8 cellular contexts compared by ENCODE assay signal in the genomic region with DNA sequence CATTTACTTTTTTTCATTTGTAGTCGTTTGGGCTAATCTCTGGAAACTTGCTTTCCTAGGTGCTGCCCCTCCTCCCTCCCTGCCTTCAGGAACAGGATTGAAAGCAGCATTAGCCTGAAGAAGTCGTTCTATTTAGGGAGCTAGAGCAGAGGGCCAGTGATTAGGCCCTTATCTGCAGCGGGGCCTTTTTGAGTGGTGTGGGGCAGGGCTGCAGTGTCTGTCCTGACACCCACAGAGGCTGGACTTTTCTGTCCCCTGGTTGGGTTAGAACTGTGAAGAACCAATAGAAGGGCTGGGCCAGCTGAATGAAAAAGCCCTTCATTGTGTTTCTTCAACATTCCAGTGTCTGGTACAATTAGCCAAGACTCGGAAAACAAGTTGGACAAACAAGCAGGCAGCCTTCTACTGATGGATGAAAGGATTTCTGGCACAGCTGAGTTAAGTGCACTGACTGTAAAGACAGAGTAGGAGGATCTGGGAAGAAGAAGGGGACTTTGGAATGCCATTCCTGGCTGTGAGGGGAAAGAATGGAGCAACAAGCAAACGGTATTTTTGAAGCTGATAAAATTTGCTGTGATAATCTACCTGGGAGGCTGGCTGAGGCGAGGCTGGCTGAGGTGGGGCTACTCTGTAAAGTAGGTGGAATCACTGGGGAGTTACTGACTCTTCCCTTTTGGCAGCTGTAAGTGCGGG. TPM values are rescaled to one million over a fixed set of nuclear protein-coding genes. Genes with fewer than 3 reads are reported as not detected.
DNase-seq lines count a peak whose midpoint lies in the region; ATAC-seq and TF ChIP-seq lines count a peak whose summit lies in the region.

No MANE protein-coding gene starts in this region.

- 15% methylated on average over 6 of the region's 7 CpGs for WGBS in esophagus muscularis mucosa

- no peak overlapping the region for H3K27ac ChIP-seq in CD8-positive, alpha-beta memory T cell (ENCODE audit: low read depth, low read length)
- H3K27ac ChIP-seq in esophagus muscularis mucosa (replicated peaks in 1 of 4), result peak overlapping the region; percentile 55 to 76 (median 71)

- CTCF ChIA-PET in CD8-positive, alpha-beta memory T cell (lab: Charles Lee), result interaction anchor here (2.0 to 5.1 kb wide), 3 partner anchors 9 to 44 kb away, joined by 5 to 46 read pairs (median 24); partner anchors contain the start of gene MACF1

- no peaks in the 10 kb centered on the region for H3K27me3 ChIP-seq in CD8-positive, alpha-beta memory T cell (ENCODE audit: insufficient read depth, low read length, poor library complexity, severe bottlenecking)
- H3K27me3 ChIP-seq in esophagus muscularis mucosa, result no peaks in the 10 kb centered on the region

- peak overlapping the region; percentile 58 to 96 (median 89) for H3K27ac Mint-ChIP-seq in CD8-positive, alpha-beta memory T cell

- ATAC-seq in SK-N-SH treated with all-trans-retinoic acid at 6 μM for 48 hours, result peak; percentile 76
- ATAC-seq in HG03354 (IDR thresholded peaks at IDR 0.05; ENCODE audit: poor library complexity, severe bottlenecking, unreplicated experiment), result no peak

- peak overlapping the region; percentile 72 to 94 (median 90) for H3K4me3 Mint-ChIP-seq in CD8-positive, alpha-beta memory T cell

- H3K27me3 Mint-ChIP-seq in CD8-positive, alpha-beta memory T cell, result no peaks in the 10 kb centered on the region

- H3K9me3 ChIP-seq in CD8-positive, alpha-beta memory T cell (ENCODE audit: low read length), result no peaks in the 10 kb centered on the region
- H3K9me3 ChIP-seq in esophagus muscularis mucosa, result no peaks in the 10 kb centered on the region

- intact Hi-C loops in esophagus muscularis mucosa (cut with DNase I), result no loop called here

- H3K4me1 Mint-ChIP-seq in CD8-positive, alpha-beta memory T cell, result peaks cover 54 to 71% (median 71%) of the 10 kb centered on the region in 3 donors

- no peak for DNase-seq in CD8-positive, alpha-beta memory T cell
- DNase-seq in esophagus muscularis mucosa (ENCODE audit: extremely low spot score), result no peak
- DNase-seq in nucleus accumbens (lab: John Stamatoyannopoulos, UW), result peak in 42 of 56 donors; percentile 23 to 81 (median 50)
- DNase-seq in NCI-H82 (lab: John Stamatoyannopoulos, UW), result no peak
- DNase-seq in AG08396 (ENCODE audit: low spot score), result no peak
- DNase-seq in SIG-M5 treated with dmso at 0.1 percent for 504 hours (lab: John Stamatoyannopoulos, UW; ENCODE audit: unreplicated experiment), result no peak

- peaks cover 2% of the 10 kb centered on the region for H3K36me3 ChIP-seq in CD8-positive, alpha-beta memory T cell (ENCODE audit: insufficient read depth, low read length)
- H3K36me3 ChIP-seq in esophagus muscularis mucosa, result no peaks in the 10 kb centered on the region

- no peak for TF ChIP-seq CTCF in esophagus muscularis mucosa (IDR thresholded peaks at IDR 0.05)

- peaks cover 41% of the 10 kb centered on the region for H3K4me1 ChIP-seq in CD8-positive, alpha-beta memory T cell (ENCODE audit: insufficient read depth, low read length)
- peaks cover 69 to 97% (median 92%) of the 10 kb centered on the region in 4 donors for H3K4me1 ChIP-seq in esophagus muscularis mucosa

- TF ChIP-seq EP300 in esophagus muscularis mucosa (IDR thresholded peaks at IDR 0.05), result no peak

- H3K36me3 Mint-ChIP-seq in CD8-positive, alpha-beta memory T cell, result peaks cover under 1 to 20% (median 8%) of the 10 kb centered on the region in 3 donors

- H3K4me3 ChIP-seq in CD8-positive, alpha-beta memory T cell (ENCODE audit: low read length), result no peak overlapping the region
- peak overlapping the region in 1 of 4 donors; percentile 2 for H3K4me3 ChIP-seq in esophagus muscularis mucosa

- H3K9me3 Mint-ChIP-seq in CD8-positive, alpha-beta memory T cell, result peaks cover 0 to 4% (median 0%) of the 10 kb centered on the region in 5 donors

- no peak for TF ChIP-seq POLR2A in esophagus muscularis mucosa (IDR thresholded peaks at IDR 0.05; ENCODE audit: low read depth)

- POLR2A ChIA-PET in CD8-positive, alpha-beta memory T cell (lab: Charles Lee), result interaction anchor here (1.1 to 2.5 kb wide), 3 partner anchors 9 to 22 kb away, joined by 4 to 15 read pairs (median 12); partner anchors contain the start of gene MACF1

TF ChIP-seq in SK-N-SH treated with all-trans-retinoic acid at 6 μM for 48 hours, 23 proteins besides CTCF, POLR2A, EP300 and RAD21:
- TF ChIP-seq ISL1 (CRISPR knock-in tag; IDR thresholded peaks at IDR 0.05), result peak; percentile 81
- no peak for TF ChIP-seq CSDC2 (CRISPR knock-in tag; IDR thresholded peaks at IDR 0.05)

RNA-seq across cellular contexts. Expression of gene MACF1, which starts 9.7 kb away (rescaled TPM):
- 100 to 1,000 TPM; 151 to 154 TPM for total RNA-seq in CD8-positive, alpha-beta memory T cell
- 87.6 TPM for polyA plus RNA-seq in CD8-positive, alpha-beta memory T cell
- total RNA-seq in esophagus muscularis mucosa, result 100 to 1,000 TPM; 386 to 627 (median 576) TPM

Comparison
In these comparisons a context has a peak if more than half of its experiments do, and no peak if none do; other contexts are left out.
1. DNase-seq: peak in nucleus accumbens (42 of 56); none in CD8-positive, alpha-beta memory T cell (0 of 5), esophagus muscularis mucosa (single experiment), NCI-H82 (single experiment), AG08396 (single experiment) and SIG-M5 treated with dmso at 0.1 percent for 504 hours (single experiment).